In the genomic region with DNA sequence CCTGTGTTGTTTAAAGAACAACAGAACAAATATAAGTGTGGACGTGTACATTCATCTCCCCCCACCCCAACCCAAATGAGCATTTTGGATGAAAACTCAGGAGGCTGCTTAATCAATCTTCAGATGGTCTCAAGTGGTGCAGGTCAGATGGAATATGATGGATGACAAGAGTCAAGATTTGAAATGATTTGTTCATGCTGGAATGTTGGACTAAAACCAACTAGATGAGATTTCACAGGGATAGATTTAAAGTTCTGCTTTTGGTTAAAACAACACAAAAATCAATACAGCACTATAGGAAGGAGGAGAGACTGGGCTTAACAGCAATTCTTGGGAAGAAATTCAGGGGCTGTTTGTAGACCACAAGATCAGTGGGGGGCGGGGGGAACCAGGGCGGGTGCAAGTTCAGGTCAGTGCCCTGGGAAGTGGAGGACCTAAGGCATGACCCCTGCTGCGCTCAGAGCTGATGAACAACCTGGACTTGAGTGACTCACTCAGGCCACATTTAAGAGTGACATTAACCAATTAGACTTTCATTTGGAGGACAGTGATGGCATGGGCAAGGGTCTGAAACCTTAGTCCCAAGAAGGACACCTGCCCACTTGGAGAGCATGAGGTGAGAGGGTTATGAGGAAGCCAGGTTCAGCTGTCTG, we compare ENCODE assay signal across 1 cellular context.
TF ChIP-seq lines count a peak whose summit lies in the region.

No MANE protein-coding gene starts in this region.

TF ChIP-seq in SK-N-SH treated with all-trans-retinoic acid at 6 μM for 48 hours, 23 proteins besides CTCF, POLR2A, EP300 and RAD21 (continued from another document):
- TF ChIP-seq, protein P1, sequence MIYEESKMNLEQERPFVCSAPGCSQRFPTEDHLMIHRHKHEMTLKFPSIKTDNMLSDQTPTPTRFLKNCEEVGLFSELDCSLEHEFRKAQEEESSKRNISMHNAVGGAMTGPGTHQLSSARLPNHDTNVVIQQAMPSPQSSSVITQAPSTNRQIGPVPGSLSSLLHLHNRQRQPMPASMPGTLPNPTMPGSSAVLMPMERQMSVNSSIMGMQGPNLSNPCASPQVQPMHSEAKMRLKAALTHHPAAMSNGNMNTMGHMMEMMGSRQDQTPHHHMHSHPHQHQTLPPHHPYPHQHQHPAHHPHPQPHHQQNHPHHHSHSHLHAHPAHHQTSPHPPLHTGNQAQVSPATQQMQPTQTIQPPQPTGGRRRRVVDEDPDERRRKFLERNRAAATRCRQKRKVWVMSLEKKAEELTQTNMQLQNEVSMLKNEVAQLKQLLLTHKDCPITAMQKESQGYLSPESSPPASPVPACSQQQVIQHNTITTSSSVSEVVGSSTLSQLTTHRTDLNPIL (CRISPR knock-in tag; IDR thresholded peaks at IDR 0.05; ENCODE audit: low read depth), result no peak
- TF ChIP-seq PPARA (CRISPR knock-in tag; IDR thresholded peaks at IDR 0.05; ENCODE audit: borderline replicate concordance) (no peak), ZNF565 (CRISPR knock-in tag; conservative IDR thresholded peaks at IDR 0.05; ENCODE audit: low read depth) (no peak), TOX (CRISPR knock-in tag; IDR thresholded peaks at IDR 0.05; ENCODE audit: borderline replicate concordance) (no peak), ZFP3 (CRISPR knock-in tag; IDR thresholded peaks at IDR 0.05) (no peak), ZFP30 (CRISPR knock-in tag; IDR thresholded peaks at IDR 0.05) (no peak), TCF4 (CRISPR knock-in tag; IDR thresholded peaks at IDR 0.05; ENCODE audit: borderline replicate concordance) (no peak), SNAI2 (CRISPR knock-in tag; IDR thresholded peaks at IDR 0.05) (no peak), ARNTL (CRISPR knock-in tag; IDR thresholded peaks at IDR 0.05; ENCODE audit: borderline replicate concordance, low read depth) (no peak), ISL1 (CRISPR knock-in tag; IDR thresholded peaks at IDR 0.05) (no peak), BACH2 (CRISPR knock-in tag; IDR thresholded peaks at IDR 0.05; ENCODE audit: borderline replicate concordance) (no peak), ZNF70 (CRISPR knock-in tag; IDR thresholded peaks at IDR 0.05) (no peak), ZNF8 (CRISPR knock-in tag; IDR thresholded peaks at IDR 0.05) (no peak)
- TF ChIP-seq, protein P2, sequence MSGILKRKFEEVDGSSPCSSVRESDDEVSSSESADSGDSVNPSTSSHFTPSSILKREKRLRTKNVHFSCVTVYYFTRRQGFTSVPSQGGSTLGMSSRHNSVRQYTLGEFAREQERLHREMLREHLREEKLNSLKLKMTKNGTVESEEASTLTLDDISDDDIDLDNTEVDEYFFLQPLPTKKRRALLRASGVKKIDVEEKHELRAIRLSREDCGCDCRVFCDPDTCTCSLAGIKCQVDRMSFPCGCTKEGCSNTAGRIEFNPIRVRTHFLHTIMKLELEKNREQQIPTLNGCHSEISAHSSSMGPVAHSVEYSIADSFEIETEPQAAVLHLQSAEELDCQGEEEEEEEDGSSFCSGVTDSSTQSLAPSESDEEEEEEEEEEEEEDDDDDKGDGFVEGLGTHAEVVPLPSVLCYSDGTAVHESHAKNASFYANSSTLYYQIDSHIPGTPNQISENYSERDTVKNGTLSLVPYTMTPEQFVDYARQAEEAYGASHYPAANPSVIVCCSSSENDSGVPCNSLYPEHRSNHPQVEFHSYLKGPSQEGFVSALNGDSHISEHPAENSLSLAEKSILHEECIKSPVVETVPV (CRISPR knock-in tag; IDR thresholded peaks at IDR 0.05), result no peak
- TF ChIP-seq, protein P3, sequence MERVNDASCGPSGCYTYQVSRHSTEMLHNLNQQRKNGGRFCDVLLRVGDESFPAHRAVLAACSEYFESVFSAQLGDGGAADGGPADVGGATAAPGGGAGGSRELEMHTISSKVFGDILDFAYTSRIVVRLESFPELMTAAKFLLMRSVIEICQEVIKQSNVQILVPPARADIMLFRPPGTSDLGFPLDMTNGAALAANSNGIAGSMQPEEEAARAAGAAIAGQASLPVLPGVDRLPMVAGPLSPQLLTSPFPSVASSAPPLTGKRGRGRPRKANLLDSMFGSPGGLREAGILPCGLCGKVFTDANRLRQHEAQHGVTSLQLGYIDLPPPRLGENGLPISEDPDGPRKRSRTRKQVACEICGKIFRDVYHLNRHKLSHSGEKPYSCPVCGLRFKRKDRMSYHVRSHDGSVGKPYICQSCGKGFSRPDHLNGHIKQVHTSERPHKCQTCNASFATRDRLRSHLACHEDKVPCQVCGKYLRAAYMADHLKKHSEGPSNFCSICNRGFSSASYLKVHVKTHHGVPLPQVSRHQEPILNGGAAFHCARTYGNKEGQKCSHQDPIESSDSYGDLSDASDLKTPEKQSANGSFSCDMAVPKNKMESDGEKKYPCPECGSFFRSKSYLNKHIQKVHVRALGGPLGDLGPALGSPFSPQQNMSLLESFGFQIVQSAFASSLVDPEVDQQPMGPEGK (CRISPR knock-in tag; IDR thresholded peaks at IDR 0.05; ENCODE audit: borderline replicate concordance), result no peak
